Comparison of ENCODE assay signal across 1 cellular context in genomic region chr1:49424782-49425181, GRCh38.
TF ChIP-seq lines count a peak whose summit lies in the region.

No MANE protein-coding gene starts in this region.

TF ChIP-seq in SK-N-SH, 30 proteins besides CTCF, POLR2A, EP300 and RAD21 (continued from another document):
- no peak for TF ChIP-seq REST (IDR thresholded peaks at IDR 0.05; ENCODE audit: low read depth, low read length)
- TF ChIP-seq USF1 (IDR thresholded peaks at IDR 0.05; ENCODE audit: borderline replicate concordance, low read depth) = no peak
- no peak for TF ChIP-seq RXRA (IDR thresholded peaks at IDR 0.05; ENCODE audit: borderline replicate concordance, low read depth)
- no peak for TF ChIP-seq POLR2AphosphoS5 (IDR thresholded peaks at IDR 0.05; ENCODE audit: low read depth, low read length)
- no peak for TF ChIP-seq IRF3 (IDR thresholded peaks at IDR 0.05; ENCODE audit: low read depth, low read length)
- no peak for TF ChIP-seq NFIC (IDR thresholded peaks at IDR 0.05; ENCODE audit: borderline replicate concordance)
- no peak for TF ChIP-seq EZH2phosphoT487 (IDR thresholded peaks at IDR 0.05; ENCODE audit: borderline replicate concordance, low read depth)
- no peak for TF ChIP-seq ELF1 (IDR thresholded peaks at IDR 0.05)
- no peak for TF ChIP-seq MEF2A (IDR thresholded peaks at IDR 0.05; ENCODE audit: borderline replicate concordance, low read depth)
